ENCODE assay signal across 8 cellular contexts in the genomic region with DNA sequence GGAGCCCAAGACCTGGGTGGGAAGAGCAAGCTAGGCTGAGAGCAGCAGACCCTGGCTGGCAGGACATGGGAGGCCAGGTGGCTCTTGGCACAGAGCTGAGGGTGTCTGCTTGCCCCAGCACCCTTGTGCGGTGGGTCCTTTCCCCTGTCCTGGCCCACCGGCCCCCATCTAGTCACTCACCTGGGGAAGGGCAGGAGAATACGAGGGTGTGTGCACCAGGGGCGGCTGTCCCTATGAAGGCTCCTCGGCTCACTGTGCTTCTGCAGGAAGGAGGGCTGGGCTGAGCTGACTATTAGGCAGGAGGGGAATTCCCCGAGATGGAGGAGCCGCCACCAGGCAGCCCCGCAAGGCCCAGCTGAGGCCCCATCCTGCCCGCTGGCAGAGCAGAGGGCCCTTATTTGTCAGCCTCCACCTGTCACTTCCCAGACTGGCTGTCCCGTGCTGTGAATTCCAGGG. TPM values are rescaled to one million over a fixed set of nuclear protein-coding genes. Genes with fewer than 3 reads are reported as not detected.
DNase-seq lines count a peak whose midpoint lies in the region; ATAC-seq and TF ChIP-seq lines count a peak whose summit lies in the region.

No MANE protein-coding gene starts in this region.

- ATAC-seq in GM19035 (IDR thresholded peaks at IDR 0.05; ENCODE audit: unreplicated experiment) (peak; percentile 69), HG03095 (IDR thresholded peaks at IDR 0.05; ENCODE audit: unreplicated experiment) (peak; percentile 81), esophagus mucosa (peak; percentile 44)

- H3K36me3 ChIP-seq in sigmoid colon: no peaks in the 10 kb centered on the region

- H3K9me3 ChIP-seq in sigmoid colon: no peaks in the 10 kb centered on the region

- peak overlapping the region in 1 of 4 donors; percentile 63 for H3K27ac ChIP-seq in sigmoid colon

- DNase-seq in activated CD4-positive, alpha-beta T cell treated with anti-CD3 and anti-CD28 coated beads for 1 hour: peak; percentile 55
- DNase-seq in stimulated activated CD8-positive, alpha-beta memory T cell treated with anti-CD3 and anti-CD28 coated beads, Interleukin-4, amount 100 ng/mL, for 48 hours: peak; percentile 77
- DNase-seq in NCI-H69 (lab: John Stamatoyannopoulos, UW) (no peak), sigmoid colon (no peak), NCI-H2107 (lab: John Stamatoyannopoulos, UW) (no peak)

- no peaks in the 10 kb centered on the region for H3K27me3 ChIP-seq in sigmoid colon

- no peak for TF ChIP-seq POLR2A in sigmoid colon (IDR thresholded peaks at IDR 0.05)

- intact Hi-C loops in sigmoid colon (cut with DNase I): no loop called here

- no peak for TF ChIP-seq CTCF in sigmoid colon (IDR thresholded peaks at IDR 0.05)

- H3K4me3 ChIP-seq in sigmoid colon: no peak overlapping the region

- TF ChIP-seq EP300 in sigmoid colon (IDR thresholded peaks at IDR 0.05): no peak

- peaks cover 0 to 25% (median 17%) of the 10 kb centered on the region in 4 donors for H3K4me1 ChIP-seq in sigmoid colon

- 6 to 34% methylated on average over 10 of the region's 10 CpGs for WGBS in sigmoid colon, 2 donors

RNA-seq across cellular contexts. Expression of gene TNIP1, which starts 6.1 kb away (rescaled TPM):
- total RNA-seq in esophagus mucosa (71.5 TPM), sigmoid colon (10 to 100 TPM; 55.1 to 73.1 (median 62.8) TPM)
- polyA plus RNA-seq in sigmoid colon: 100 to 1,000 TPM; 153 to 210 (median 195) TPM

Comparison
In these comparisons a context has a peak if more than half of its experiments do, and no peak if none do; other contexts are left out.
1. DNase-seq: peak in activated CD4-positive, alpha-beta T cell treated with anti-CD3 and anti-CD28 coated beads for 1 hour (single experiment) and stimulated activated CD8-positive, alpha-beta memory T cell treated with anti-CD3 and anti-CD28 coated beads, Interleukin-4, amount 100 ng/mL, for 48 hours (single experiment); none in NCI-H69 (single experiment), sigmoid colon (single experiment) and NCI-H2107 (single experiment).
2. Peak in every context shown above with its lines, with median percentiles within 50 percentile points of each other: ATAC-seq.